Comparison of ENCODE assay signal across 10 cellular contexts in genomic region chr15:76181705-76182107, GRCh38.
A peak's percentile ranks its signal among the peaks of the same experiment; 100 is the strongest.
DNase-seq lines count a peak whose midpoint lies in the region; ATAC-seq lines count a peak whose summit lies in the region.
"Had no signal": no experiment of that assay in that cellular context is flagged by ENCODE, and none has a peak within 500 bp of the region (broad histone marks: within the 10 kb centered on the region; RNA-seq: fewer than 3 reads in every experiment).

No MANE protein-coding gene starts in this region.

- no peaks in the 10 kb centered on the region for H3K9me3 Mint-ChIP-seq in activated CD4-positive, alpha-beta T cell treated with anti-CD3 and anti-CD28 coated beads for 36 hours (ENCODE audit: low read depth)
- H3K9me3 Mint-ChIP-seq in activated T-cell treated with anti-CD3 and anti-CD28 coated beads, Interleukin-2, amount 50 U/mL, for 4 hours, result no peaks in the 10 kb centered on the region

- peak; percentile 90 for ATAC-seq in activated CD4-positive, alpha-beta T cell treated with anti-CD3 and anti-CD28 coated beads for 36 hours
- peak; percentile 89 for ATAC-seq in HG02870 (IDR thresholded peaks at IDR 0.05; ENCODE audit: unreplicated experiment)
- ATAC-seq in activated T-cell treated with anti-CD3 and anti-CD28 coated beads, Interleukin-2, amount 50 U/mL, for 4 hours, result peak; percentile 93 to 95

- peaks cover 47% of the 10 kb centered on the region for H3K27me3 Mint-ChIP-seq in activated CD4-positive, alpha-beta T cell treated with anti-CD3 and anti-CD28 coated beads for 36 hours
- H3K27me3 Mint-ChIP-seq in activated T-cell treated with anti-CD3 and anti-CD28 coated beads, Interleukin-2, amount 50 U/mL, for 4 hours (ENCODE audit: low read depth), result peaks cover 51% of the 10 kb centered on the region

- CTCF ChIA-PET in activated CD4-positive, alpha-beta T cell treated with anti-CD3 and anti-CD28 coated beads for 36 hours (lab: Charles Lee), result no interaction called here

- intact Hi-C loops in activated CD4-positive, alpha-beta T cell treated with anti-CD3 and anti-CD28 coated beads for 36 hours (cut with DNase I, micrococcal nuclease), result loop anchor here (1.0 to 5.0 kb wide), 2 partner anchors 30 to 161 kb away; no protein-coding TSS in a partner anchor

- POLR2A ChIA-PET in activated CD4-positive, alpha-beta T cell treated with anti-CD3 and anti-CD28 coated beads for 36 hours (lab: Charles Lee), result interaction anchor here (0.7 kb wide), 1 partner anchor 653 kb away, joined by 3 read pairs; no protein-coding TSS in a partner anchor

- no peaks in the 10 kb centered on the region for H3K36me3 Mint-ChIP-seq in activated CD4-positive, alpha-beta T cell treated with anti-CD3 and anti-CD28 coated beads for 36 hours (ENCODE audit: low read depth)
- no peaks in the 10 kb centered on the region for H3K36me3 Mint-ChIP-seq in activated T-cell treated with anti-CD3 and anti-CD28 coated beads, Interleukin-2, amount 50 U/mL, for 4 hours (ENCODE audit: insufficient read depth)

- peak; percentile 61 for DNase-seq in activated CD4-positive, alpha-beta T cell treated with anti-CD3 and anti-CD28 coated beads for 36 hours
- DNase-seq in activated CD4-positive, alpha-beta T cell treated with anti-CD3 and anti-CD28 coated beads for 1 hour, result no peak
- DNase-seq in activated T-cell treated with anti-CD3 and anti-CD28 coated beads, Interleukin-2, amount 50 U/mL, for 4 hours, result no peak
- DNase-seq in stimulated activated CD8-positive, alpha-beta memory T cell treated with anti-CD3 and anti-CD28 coated beads, Interleukin-4, amount 100 ng/mL, for 48 hours, result peak; percentile 43
- DNase-seq in NCI-H526 treated with DMSO at 0.1 percent for 48 hours (lab: John Stamatoyannopoulos, UW) (no peak), hippocampal formation (lab: John Stamatoyannopoulos, UW) (no peak), activated gamma-delta T cell (lab: John Stamatoyannopoulos, UW) (no peak)
- DNase-seq: DND-41, H7 had no signal

- no peak overlapping the region for H3K27ac Mint-ChIP-seq in activated CD4-positive, alpha-beta T cell treated with anti-CD3 and anti-CD28 coated beads for 36 hours

- no peak overlapping the region for H3K4me3 Mint-ChIP-seq in activated CD4-positive, alpha-beta T cell treated with anti-CD3 and anti-CD28 coated beads for 36 hours
- H3K4me3 Mint-ChIP-seq in activated T-cell treated with anti-CD3 and anti-CD28 coated beads, Interleukin-2, amount 50 U/mL, for 4 hours, result peak overlapping the region; percentile 16

- peaks cover 10% of the 10 kb centered on the region for H3K4me1 Mint-ChIP-seq in activated CD4-positive, alpha-beta T cell treated with anti-CD3 and anti-CD28 coated beads for 36 hours
- H3K4me1 Mint-ChIP-seq in activated T-cell treated with anti-CD3 and anti-CD28 coated beads, Interleukin-2, amount 50 U/mL, for 4 hours (ENCODE audit: low read depth), result peaks cover 10% of the 10 kb centered on the region

Comparison
In these comparisons a context has a peak if more than half of its experiments do, and no peak if none do; other contexts are left out.
1. DNase-seq: peak in activated CD4-positive, alpha-beta T cell treated with anti-CD3 and anti-CD28 coated beads for 36 hours (single experiment) and stimulated activated CD8-positive, alpha-beta memory T cell treated with anti-CD3 and anti-CD28 coated beads, Interleukin-4, amount 100 ng/mL, for 48 hours (single experiment); none in activated CD4-positive, alpha-beta T cell treated with anti-CD3 and anti-CD28 coated beads for 1 hour (single experiment), activated T-cell treated with anti-CD3 and anti-CD28 coated beads, Interleukin-2, amount 50 U/mL, for 4 hours (single experiment), NCI-H526 treated with DMSO at 0.1 percent for 48 hours (single experiment), hippocampal formation (0 of 2) and activated gamma-delta T cell (single experiment).
2. Peak in every context shown above with its lines, with median percentiles within 50 percentile points of each other: ATAC-seq.